8 cellular contexts compared by ENCODE assay signal in the genomic region with DNA sequence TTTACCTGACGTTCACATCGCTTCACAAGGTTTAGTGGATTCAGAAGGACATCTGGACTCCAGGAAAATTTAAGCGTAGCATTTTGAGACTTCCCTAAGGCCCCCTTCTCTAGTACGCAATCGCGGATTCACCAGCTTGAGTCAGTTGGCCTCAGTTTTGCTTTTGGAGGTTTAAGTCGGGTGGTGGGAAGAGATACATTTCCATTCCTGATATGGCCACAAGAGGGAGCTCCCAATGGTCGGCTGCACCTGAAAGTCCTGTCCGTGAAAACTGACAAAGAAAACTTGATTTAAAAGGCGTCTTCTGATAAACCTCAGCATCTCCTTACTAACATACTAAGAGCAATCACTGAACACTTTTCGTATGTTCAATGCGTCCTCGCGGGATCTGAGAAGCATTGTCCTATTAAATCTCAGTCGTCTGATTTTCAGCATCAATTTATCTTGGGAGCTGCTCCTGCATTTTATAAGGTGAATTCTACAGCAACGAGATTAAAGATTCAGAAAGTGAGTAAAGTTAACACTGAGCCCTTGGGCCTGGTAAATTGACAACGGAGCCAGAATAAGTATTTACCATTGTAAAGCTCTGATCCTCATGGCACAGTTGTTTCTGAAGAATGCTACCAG. TPM values are rescaled to one million over a fixed set of nuclear protein-coding genes. Genes with fewer than 3 reads are reported as not detected.
DNase-seq lines count a peak whose midpoint lies in the region; ATAC-seq lines count a peak whose summit lies in the region.

No MANE protein-coding gene starts in this region.

- H3K27me3 Mint-ChIP-seq in activated CD4-positive, alpha-beta T cell treated with anti-CD3 and anti-CD28 coated beads, Interleukin-2, amount 10 ng/mL, durations not matched to agents 7 days and 5 days = peaks cover 13% of the 10 kb centered on the region

- H3K27ac ChIP-seq in mesenchymal stem cell (ENCODE audit: low read length, poor library complexity, severe bottlenecking) = no peak overlapping the region

- H3K4me3 Mint-ChIP-seq in activated CD4-positive, alpha-beta T cell treated with anti-CD3 and anti-CD28 coated beads, Interleukin-2, amount 10 ng/mL, durations not matched to agents 7 days and 5 days = no peak overlapping the region

- no peak overlapping the region for H2BK15ac ChIP-seq in mesenchymal stem cell (ENCODE audit: low read depth, poor library complexity, severe bottlenecking)

- H3K4me2 ChIP-seq in mesenchymal stem cell (ENCODE audit: low read length, poor library complexity, severe bottlenecking) = no peak overlapping the region

- no peaks in the 10 kb centered on the region for H3K9me3 ChIP-seq in mesenchymal stem cell (ENCODE audit: control insufficient read depth, low read length)

- H3K79me1 ChIP-seq in mesenchymal stem cell (replicated peaks; ENCODE audit: low read length, poor library complexity, severe bottlenecking) = no peaks in the 10 kb centered on the region

- POLR2A ChIA-PET in activated CD4-positive, alpha-beta T cell treated with anti-CD3 and anti-CD28 coated beads, Interleukin-2, amount 10 ng/mL, durations not matched to agents 7 days and 5 days (lab: Charles Lee) = interaction anchor here (0.6 kb wide), 1 partner anchor 209 kb away, joined by 6 read pairs; no protein-coding TSS in a partner anchor

- peak overlapping the region; percentile 84 for H3K9ac ChIP-seq in mesenchymal stem cell (ENCODE audit: low read length)

- no peak overlapping the region for H2BK120ac ChIP-seq in mesenchymal stem cell (ENCODE audit: low read depth, low read length)

- H3K4me1 ChIP-seq in mesenchymal stem cell (ENCODE audit: control insufficient read depth, insufficient read depth, low read depth, low read length) = no peaks in the 10 kb centered on the region

- no peak overlapping the region for H3K18ac ChIP-seq in mesenchymal stem cell (ENCODE audit: low read depth in 1 of 2, low read length in 2 of 2)

- H3K36me3 ChIP-seq in mesenchymal stem cell (ENCODE audit: control insufficient read depth in 1 of 2, insufficient read depth in 2 of 2, low read depth in 1 of 2, low read length in 2 of 2) = no peaks in the 10 kb centered on the region

- no peak overlapping the region for H2BK5ac ChIP-seq in mesenchymal stem cell (ENCODE audit: low read depth, low read length, poor library complexity, severe bottlenecking)

- no peak overlapping the region for H2AFZ ChIP-seq in mesenchymal stem cell (ENCODE audit: low read depth, low read length)

- no peak overlapping the region for H3K23ac ChIP-seq in mesenchymal stem cell (ENCODE audit: low read length in 2 of 2)

- no peak overlapping the region for H4K91ac ChIP-seq in mesenchymal stem cell (ENCODE audit: low read length)

- WGBS in mesenchymal stem cell = 30% methylated on average over 17 of the region's 17 CpGs

- DNase-seq in GDM1 (lab: John Stamatoyannopoulos, UW) (peak; percentile 52), NCI-H226 (peak; percentile 19), mesenchymal stem cell (peak; percentile 59), NCI-H524 treated with DMSO at 0.1 percent for 48 hours (lab: John Stamatoyannopoulos, UW) (no peak)
- DNase-seq in activated CD4-positive, alpha-beta T cell treated with anti-CD3 and anti-CD28 coated beads, Interleukin-2, amount 10 ng/mL, durations not matched to agents 7 days and 5 days = peak; percentile 63
- peak; percentile 25 for DNase-seq in effector CD4-positive, alpha-beta T cell
- DNase-seq in stimulated activated CD8-positive, alpha-beta memory T cell treated with anti-CD3 and anti-CD28 coated beads, Interleukin-15, amount 100 ng/mL, for 48 hours (ENCODE audit: low read depth in 2 of 2) = peak; percentile 5 to 21

- H3K36me3 Mint-ChIP-seq in activated CD4-positive, alpha-beta T cell treated with anti-CD3 and anti-CD28 coated beads, Interleukin-2, amount 10 ng/mL, durations not matched to agents 7 days and 5 days (ENCODE audit: low read depth) = no peaks in the 10 kb centered on the region

- CTCF ChIA-PET in activated CD4-positive, alpha-beta T cell treated with anti-CD3 and anti-CD28 coated beads, Interleukin-2, amount 10 ng/mL, durations not matched to agents 7 days and 5 days (lab: Charles Lee) = interaction anchor here (0.9 to 1.2 kb wide), 7 partner anchors 11 to 510 kb away, joined by 3 to 7 read pairs (median 4); no protein-coding TSS in a partner anchor

- no peak overlapping the region for H2AK5ac ChIP-seq in mesenchymal stem cell (ENCODE audit: low read length, severe bottlenecking)

- H3K4me3 ChIP-seq in mesenchymal stem cell (ENCODE audit: insufficient read depth in 1 of 2, low read depth in 1 of 2, low read length in 2 of 2) = peak overlapping the region in 1 of 2 experiments; percentile 54

- no peak overlapping the region for H3K14ac ChIP-seq in mesenchymal stem cell (ENCODE audit: low read length in 2 of 2)

- no peaks in the 10 kb centered on the region for H3K9me3 Mint-ChIP-seq in activated CD4-positive, alpha-beta T cell treated with anti-CD3 and anti-CD28 coated beads, Interleukin-2, amount 10 ng/mL, durations not matched to agents 7 days and 5 days

- peak; percentile 78 for ATAC-seq in HG02759 (IDR thresholded peaks at IDR 0.05; ENCODE audit: unreplicated experiment)

- peaks cover 0 to 34% of the 10 kb centered on the region in 2 experiments for H3K27me3 ChIP-seq in mesenchymal stem cell (ENCODE audit: control insufficient read depth in 1 of 2, insufficient read depth in 1 of 2, low read length in 2 of 2)

- H2BK12ac ChIP-seq in mesenchymal stem cell (ENCODE audit: low read length in 2 of 2) = no peak overlapping the region

- H3K4me1 Mint-ChIP-seq in activated CD4-positive, alpha-beta T cell treated with anti-CD3 and anti-CD28 coated beads, Interleukin-2, amount 10 ng/mL, durations not matched to agents 7 days and 5 days = peaks cover 11% of the 10 kb centered on the region

- no peak overlapping the region for H4K8ac ChIP-seq in mesenchymal stem cell (ENCODE audit: low read length)

- no peak overlapping the region for H3K4ac ChIP-seq in mesenchymal stem cell (ENCODE audit: low read depth in 1 of 2, low read length in 2 of 2)

- H3K27ac Mint-ChIP-seq in activated CD4-positive, alpha-beta T cell treated with anti-CD3 and anti-CD28 coated beads, Interleukin-2, amount 10 ng/mL, durations not matched to agents 7 days and 5 days = no peak overlapping the region

RNA-seq across cellular contexts. Expression of gene LGI2, which starts 50.6 kb away (rescaled TPM):
- total RNA-seq in activated CD4-positive, alpha-beta T cell treated with anti-CD3 and anti-CD28 coated beads, Interleukin-2, amount 10 ng/mL, durations not matched to agents 7 days and 5 days = not detected
- 0.03 TPM for polyA plus RNA-seq in mesenchymal stem cell (2013, experiment 1 of 2)
- 0.04 TPM for polyA plus RNA-seq in mesenchymal stem cell (2013, experiment 2 of 2)
